8 cellular contexts compared by ENCODE assay signal in the genomic region with DNA sequence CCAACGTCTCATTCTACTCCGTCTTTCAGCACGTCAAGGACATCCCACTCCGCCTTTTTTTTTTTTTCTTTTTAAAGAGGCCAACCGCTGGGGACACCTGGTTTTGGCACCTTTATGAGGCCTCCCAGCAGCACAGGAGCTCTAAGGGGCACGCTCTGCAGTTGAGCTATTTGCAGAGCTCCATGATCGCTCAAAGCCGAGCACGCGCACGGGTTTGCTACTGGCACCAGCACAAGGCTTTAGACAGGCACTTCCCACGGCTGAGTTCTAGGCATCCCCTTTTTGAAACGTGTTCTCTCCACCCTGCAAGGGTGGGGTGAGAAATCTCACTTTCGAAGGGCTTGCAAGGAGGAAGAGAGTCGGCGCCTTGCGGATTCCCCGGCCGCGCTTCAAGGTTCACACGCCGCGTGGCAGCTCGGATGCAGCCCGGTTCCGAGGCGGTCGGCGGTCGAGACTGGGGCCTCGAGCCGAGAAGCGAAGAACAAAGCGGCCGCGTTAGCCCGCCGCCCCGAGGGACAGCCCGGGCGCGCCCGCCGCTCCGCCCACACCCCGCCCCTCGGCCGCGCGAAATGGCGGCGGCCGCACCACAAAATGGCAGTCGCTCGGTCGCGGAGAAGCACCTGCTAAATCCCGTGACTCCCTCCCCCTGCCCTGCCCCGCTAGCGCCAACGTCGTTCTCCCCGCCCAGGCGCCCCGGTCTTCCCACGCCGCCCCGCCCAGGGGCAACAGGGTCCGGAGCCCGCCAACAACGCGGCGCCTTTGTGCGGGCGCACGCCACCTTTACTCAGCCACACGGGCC. TPM values are rescaled to one million over a fixed set of nuclear protein-coding genes. Genes with fewer than 3 reads are reported as not detected.
DNase-seq lines count a peak whose midpoint lies in the region; ATAC-seq and TF ChIP-seq lines count a peak whose summit lies in the region.

No MANE protein-coding gene starts in this region.

- H3K4me1 ChIP-seq in ovary (ENCODE audit: insufficient read depth) (peaks cover 3% of the 10 kb centered on the region), thyroid gland (peaks cover 21% of the 10 kb centered on the region in 2 donors)

- 0 to 1% (median 0%) methylated on average over 47 to 77 of the region's 77 CpGs for WGBS in ovary, 3 donors
- WGBS in thyroid gland, 2 donors, result 1% methylated on average over 20 to 30 of the region's 77 CpGs

- H3K9me3 Mint-ChIP-seq in activated naive CD8-positive, alpha-beta T cell (ENCODE audit: low read depth), result no peaks in the 10 kb centered on the region

- ATAC-seq in HG02610 (IDR thresholded peaks at IDR 0.05; ENCODE audit: unreplicated experiment), result peak; percentile 43
- ATAC-seq in SK-N-SH treated with all-trans-retinoic acid at 6 μM for 48 hours, result peak; percentile 81

- H3K4me1 Mint-ChIP-seq in activated naive CD8-positive, alpha-beta T cell (ENCODE audit: low read depth), result peaks cover 42% of the 10 kb centered on the region

- no peaks in the 10 kb centered on the region for H3K36me3 ChIP-seq in GM06990 (ENCODE audit: control insufficient read depth, insufficient read depth, low read length)
- no peaks in the 10 kb centered on the region for H3K36me3 ChIP-seq in ovary
- H3K36me3 ChIP-seq in thyroid gland, result no peaks in the 10 kb centered on the region

- no peaks in the 10 kb centered on the region for H3K27me3 ChIP-seq in GM06990 (replicated peaks; ENCODE audit: control insufficient read depth, insufficient read depth, low read length)
- no peaks in the 10 kb centered on the region for H3K27me3 ChIP-seq in ovary
- H3K27me3 ChIP-seq in thyroid gland, result no peaks in the 10 kb centered on the region

- H3K27me3 Mint-ChIP-seq in activated naive CD8-positive, alpha-beta T cell, result no peaks in the 10 kb centered on the region

- H3K27ac ChIP-seq in ovary, result peak overlapping the region; percentile 99 to 100
- peak overlapping the region; percentile 99 to 100 (median 100) for H3K27ac ChIP-seq in thyroid gland

- peak overlapping the region; percentile 98 for H3K27ac Mint-ChIP-seq in activated naive CD8-positive, alpha-beta T cell

- peak overlapping the region; percentile 92 for H3K4me3 Mint-ChIP-seq in activated naive CD8-positive, alpha-beta T cell

- DNase-seq in GM06990 (ENCODE audit: extremely low read depth, insufficient read length) (peak; percentile 94), NCI-H1105 (lab: John Stamatoyannopoulos, UW) (peak; percentile 96), head of caudate nucleus (peak; percentile 76 to 94 (median 86)), ovary (peak; percentile 81 to 89 (median 87)), thyroid gland (peak; percentile 86 to 87)

- TF ChIP-seq EP300 in ovary (IDR thresholded peaks at IDR 0.05), result no peak

- H3K9me3 ChIP-seq in ovary (no peaks in the 10 kb centered on the region), thyroid gland (no peaks in the 10 kb centered on the region)

- peaks cover 3% of the 10 kb centered on the region for H3K36me3 Mint-ChIP-seq in activated naive CD8-positive, alpha-beta T cell

- H3K4me3 ChIP-seq in GM06990 (replicated peaks; ENCODE audit: low read depth, low read length) (peak overlapping the region; percentile 79), ovary (peak overlapping the region; percentile 53), thyroid gland (replicated peaks in 1 of 3) (peak overlapping the region; percentile 61 to 77 (median 72))

- TF ChIP-seq CTCF in GM06990 (IDR thresholded peaks at IDR 0.05; ENCODE audit: insufficient read depth, low read length, poor library complexity, severe bottlenecking), result no peak
- TF ChIP-seq CTCF in ovary (IDR thresholded peaks at IDR 0.05), result peak in 1 of 3 donors; percentile 20
- no peak for TF ChIP-seq CTCF in thyroid gland (IDR thresholded peaks at IDR 0.05)

- intact Hi-C loops in head of caudate nucleus (cut with DNase I) (loop anchor here (1.0 to 5.0 kb wide), 2 partner anchors 13 to 133 kb away; a partner anchor contains a TSS), ovary (cut with DNase I) (loop anchor here in 1 of 4 donors (2.0 kb wide), 1 partner anchor 14 kb away; no protein-coding TSS in a partner anchor), thyroid gland (cut with DNase I) (no loop called here)

- TF ChIP-seq POLR2A in ovary (IDR thresholded peaks at IDR 0.05) (no peak), thyroid gland (IDR thresholded peaks at IDR 0.05) (peak in 1 of 2 donors; percentile 84)

TF ChIP-seq in SK-N-SH treated with all-trans-retinoic acid at 6 μM for 48 hours, 23 proteins besides CTCF, POLR2A, EP300 and RAD21 (continues in another document):
- peak; percentile 98 for TF ChIP-seq SNAI2 (CRISPR knock-in tag; IDR thresholded peaks at IDR 0.05)
- peak; percentile 8; the same call in 1 of the 2 replicates for TF ChIP-seq ZFP30 (CRISPR knock-in tag; IDR thresholded peaks at IDR 0.05)
- 0 out of 2 replicates have a peak, but pooled peaks have one; percentile 27 for TF ChIP-seq TCF4 (CRISPR knock-in tag; IDR thresholded peaks at IDR 0.05; ENCODE audit: borderline replicate concordance)
- TF ChIP-seq ZNF70 (CRISPR knock-in tag; IDR thresholded peaks at IDR 0.05), result no peak
- TF ChIP-seq, protein P1, sequence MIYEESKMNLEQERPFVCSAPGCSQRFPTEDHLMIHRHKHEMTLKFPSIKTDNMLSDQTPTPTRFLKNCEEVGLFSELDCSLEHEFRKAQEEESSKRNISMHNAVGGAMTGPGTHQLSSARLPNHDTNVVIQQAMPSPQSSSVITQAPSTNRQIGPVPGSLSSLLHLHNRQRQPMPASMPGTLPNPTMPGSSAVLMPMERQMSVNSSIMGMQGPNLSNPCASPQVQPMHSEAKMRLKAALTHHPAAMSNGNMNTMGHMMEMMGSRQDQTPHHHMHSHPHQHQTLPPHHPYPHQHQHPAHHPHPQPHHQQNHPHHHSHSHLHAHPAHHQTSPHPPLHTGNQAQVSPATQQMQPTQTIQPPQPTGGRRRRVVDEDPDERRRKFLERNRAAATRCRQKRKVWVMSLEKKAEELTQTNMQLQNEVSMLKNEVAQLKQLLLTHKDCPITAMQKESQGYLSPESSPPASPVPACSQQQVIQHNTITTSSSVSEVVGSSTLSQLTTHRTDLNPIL (CRISPR knock-in tag; IDR thresholded peaks at IDR 0.05; ENCODE audit: low read depth), result no peak
- TF ChIP-seq CSDC2 (CRISPR knock-in tag; IDR thresholded peaks at IDR 0.05), result no peak
- no peak for TF ChIP-seq ZC3H10 (CRISPR knock-in tag; IDR thresholded peaks at IDR 0.05)
- TF ChIP-seq ZNF565 (CRISPR knock-in tag; conservative IDR thresholded peaks at IDR 0.05; ENCODE audit: low read depth), result no peak
- TF ChIP-seq, protein P2, sequence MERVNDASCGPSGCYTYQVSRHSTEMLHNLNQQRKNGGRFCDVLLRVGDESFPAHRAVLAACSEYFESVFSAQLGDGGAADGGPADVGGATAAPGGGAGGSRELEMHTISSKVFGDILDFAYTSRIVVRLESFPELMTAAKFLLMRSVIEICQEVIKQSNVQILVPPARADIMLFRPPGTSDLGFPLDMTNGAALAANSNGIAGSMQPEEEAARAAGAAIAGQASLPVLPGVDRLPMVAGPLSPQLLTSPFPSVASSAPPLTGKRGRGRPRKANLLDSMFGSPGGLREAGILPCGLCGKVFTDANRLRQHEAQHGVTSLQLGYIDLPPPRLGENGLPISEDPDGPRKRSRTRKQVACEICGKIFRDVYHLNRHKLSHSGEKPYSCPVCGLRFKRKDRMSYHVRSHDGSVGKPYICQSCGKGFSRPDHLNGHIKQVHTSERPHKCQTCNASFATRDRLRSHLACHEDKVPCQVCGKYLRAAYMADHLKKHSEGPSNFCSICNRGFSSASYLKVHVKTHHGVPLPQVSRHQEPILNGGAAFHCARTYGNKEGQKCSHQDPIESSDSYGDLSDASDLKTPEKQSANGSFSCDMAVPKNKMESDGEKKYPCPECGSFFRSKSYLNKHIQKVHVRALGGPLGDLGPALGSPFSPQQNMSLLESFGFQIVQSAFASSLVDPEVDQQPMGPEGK (CRISPR knock-in tag; IDR thresholded peaks at IDR 0.05; ENCODE audit: borderline replicate concordance), result no peak
- TF ChIP-seq, protein P3, sequence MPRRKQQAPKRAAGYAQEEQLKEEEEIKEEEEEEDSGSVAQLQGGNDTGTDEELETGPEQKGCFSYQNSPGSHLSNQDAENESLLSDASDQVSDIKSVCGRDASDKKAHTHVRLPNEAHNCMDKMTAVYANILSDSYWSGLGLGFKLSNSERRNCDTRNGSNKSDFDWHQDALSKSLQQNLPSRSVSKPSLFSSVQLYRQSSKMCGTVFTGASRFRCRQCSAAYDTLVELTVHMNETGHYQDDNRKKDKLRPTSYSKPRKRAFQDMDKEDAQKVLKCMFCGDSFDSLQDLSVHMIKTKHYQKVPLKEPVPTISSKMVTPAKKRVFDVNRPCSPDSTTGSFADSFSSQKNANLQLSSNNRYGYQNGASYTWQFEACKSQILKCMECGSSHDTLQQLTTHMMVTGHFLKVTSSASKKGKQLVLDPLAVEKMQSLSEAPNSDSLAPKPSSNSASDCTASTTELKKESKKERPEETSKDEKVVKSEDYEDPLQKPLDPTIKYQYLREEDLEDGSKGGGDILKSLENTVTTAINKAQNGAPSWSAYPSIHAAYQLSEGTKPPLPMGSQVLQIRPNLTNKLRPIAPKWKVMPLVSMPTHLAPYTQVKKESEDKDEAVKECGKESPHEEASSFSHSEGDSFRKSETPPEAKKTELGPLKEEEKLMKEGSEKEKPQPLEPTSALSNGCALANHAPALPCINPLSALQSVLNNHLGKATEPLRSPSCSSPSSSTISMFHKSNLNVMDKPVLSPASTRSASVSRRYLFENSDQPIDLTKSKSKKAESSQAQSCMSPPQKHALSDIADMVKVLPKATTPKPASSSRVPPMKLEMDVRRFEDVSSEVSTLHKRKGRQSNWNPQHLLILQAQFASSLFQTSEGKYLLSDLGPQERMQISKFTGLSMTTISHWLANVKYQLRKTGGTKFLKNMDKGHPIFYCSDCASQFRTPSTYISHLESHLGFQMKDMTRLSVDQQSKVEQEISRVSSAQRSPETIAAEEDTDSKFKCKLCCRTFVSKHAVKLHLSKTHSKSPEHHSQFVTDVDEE (CRISPR knock-in tag; IDR thresholded peaks at IDR 0.05), result peak; percentile 89
- TF ChIP-seq GLIS3 (CRISPR knock-in tag; IDR thresholded peaks at IDR 0.05), result no peak
- 0 out of 2 replicates have a peak, but pooled peaks have one; percentile 13 for TF ChIP-seq ZNF8 (CRISPR knock-in tag; IDR thresholded peaks at IDR 0.05)
- no peak; the same call in 1 of the 2 replicates for TF ChIP-seq ZFP3 (CRISPR knock-in tag; IDR thresholded peaks at IDR 0.05)
- TF ChIP-seq ISL1 (CRISPR knock-in tag; IDR thresholded peaks at IDR 0.05), result no peak
- TF ChIP-seq ESRRG (CRISPR knock-in tag; IDR thresholded peaks at IDR 0.05), result no peak
- no peak for TF ChIP-seq RARB (CRISPR knock-in tag; IDR thresholded peaks at IDR 0.05)
- TF ChIP-seq ARNTL (CRISPR knock-in tag; IDR thresholded peaks at IDR 0.05; ENCODE audit: borderline replicate concordance, low read depth), result no peak
- TF ChIP-seq OSR1 (CRISPR knock-in tag; IDR thresholded peaks at IDR 0.05), result no peak
- no peak for TF ChIP-seq TOX (CRISPR knock-in tag; IDR thresholded peaks at IDR 0.05; ENCODE audit: borderline replicate concordance)

RNA-seq across cellular contexts. Expression of a gene that starts 12.9 kb away (rescaled TPM):
- total RNA-seq in ovary, result 10 to 100 TPM; 38.0 to 93.2 (median 65.6) TPM
- polyA plus RNA-seq in ovary, result 10 to 100 TPM; 30.5 to 41.7 TPM
- 10 to 100 TPM; 40.7 to 97.0 (median 57.3) TPM for total RNA-seq in thyroid gland

RNA-seq across cellular contexts. Expression of a gene that starts 27.2 kb away (rescaled TPM):
- total RNA-seq in ovary, result 1 to 10 TPM in 6 of 7 donors, under 1 TPM in 1; 0.65 to 3.3 (median 1.2) TPM
- 1 to 10 TPM; 1.4 to 5.6 TPM for polyA plus RNA-seq in ovary
- total RNA-seq in thyroid gland, result 1 to 10 TPM in 2 of 4 donors, under 1 TPM in 2; 0.81 to 1.3 (median 1.00) TPM

Comparison
In these comparisons a context has a peak if more than half of its experiments do, and no peak if none do; other contexts are left out.
1. Peak in every context shown above with its lines: DNase-seq, ATAC-seq, H3K4me3 ChIP-seq and H3K27ac ChIP-seq.